Comparison of ENCODE assay signal across 19 cellular contexts in the genomic region with DNA sequence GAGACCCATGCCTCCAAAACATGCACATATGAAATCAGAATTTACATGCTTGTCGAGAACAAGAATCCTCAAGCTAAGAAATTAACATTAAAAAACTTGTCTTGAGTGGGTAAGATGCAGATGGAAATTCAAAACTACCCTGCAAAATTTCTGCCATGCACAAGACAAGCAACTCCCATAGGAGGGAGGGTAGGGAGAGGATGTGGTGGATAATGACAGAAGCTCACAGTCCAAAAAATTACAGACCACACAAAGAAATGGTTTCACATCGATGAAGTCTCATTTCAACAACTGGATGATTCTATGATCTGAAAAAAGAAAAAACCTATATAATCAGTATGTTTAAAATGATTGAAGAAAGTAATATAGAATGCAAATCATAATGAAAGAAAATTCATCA.
DNase-seq lines count a peak whose midpoint lies in the region; ATAC-seq and TF ChIP-seq lines count a peak whose summit lies in the region.
"Had no signal": no experiment of that assay in that cellular context is flagged by ENCODE, and none has a peak within 500 bp of the region (broad histone marks: within the 10 kb centered on the region; RNA-seq: fewer than 3 reads in every experiment).

No MANE protein-coding gene starts in this region.

- H3K27me3 ChIP-seq in osteoblast (ENCODE audit: insufficient read depth, low read length): no peaks in the 10 kb centered on the region
- H3K27me3 ChIP-seq: BLaER1 had no signal

- H3K4me3 Mint-ChIP-seq in activated CD4-positive, alpha-beta T cell treated with anti-CD3 and anti-CD28 coated beads for 36 hours: no peak overlapping the region
- peak overlapping the region; percentile 38 to 75 (median 60) for H3K4me3 Mint-ChIP-seq in immature natural killer cell
- H3K4me3 Mint-ChIP-seq: CD14-positive monocyte had no signal

- peaks cover 8% of the 10 kb centered on the region for H3K4me1 Mint-ChIP-seq in activated CD4-positive, alpha-beta T cell treated with anti-CD3 and anti-CD28 coated beads for 36 hours
- peaks cover 76 to 81% of the 10 kb centered on the region in 2 donors for H3K4me1 Mint-ChIP-seq in immature natural killer cell

- H3K36me3 ChIP-seq in osteoblast (ENCODE audit: insufficient read depth, low read length): no peaks in the 10 kb centered on the region
- H3K36me3 ChIP-seq: BLaER1 had no signal

- no peak overlapping the region for H3K27ac ChIP-seq in osteoblast (ENCODE audit: low read depth, low read length)
- H3K27ac ChIP-seq: 22Rv1, BLaER1, GM23248 had no signal

- no peaks in the 10 kb centered on the region for H3K79me2 ChIP-seq in osteoblast (ENCODE audit: insufficient read depth, low read length)

- H3K9me3 Mint-ChIP-seq in activated CD4-positive, alpha-beta T cell treated with anti-CD3 and anti-CD28 coated beads for 36 hours (ENCODE audit: low read depth): peaks cover 9% of the 10 kb centered on the region
- peaks cover 0 to 5% (median 0%) of the 10 kb centered on the region in 6 donors for H3K9me3 Mint-ChIP-seq in immature natural killer cell

- H3K27ac Mint-ChIP-seq in activated CD4-positive, alpha-beta T cell treated with anti-CD3 and anti-CD28 coated beads for 36 hours: peak overlapping the region; percentile 29
- peak overlapping the region; percentile 39 to 88 (median 70) for H3K27ac Mint-ChIP-seq in immature natural killer cell
- H3K27ac Mint-ChIP-seq: CD14-positive monocyte had no signal

- H4K20me1 ChIP-seq in osteoblast (ENCODE audit: insufficient read depth, low read length): no peaks in the 10 kb centered on the region
- H4K20me1 ChIP-seq: BLaER1 had no signal

- CTCF ChIA-PET in activated CD4-positive, alpha-beta T cell treated with anti-CD3 and anti-CD28 coated beads for 36 hours (lab: Charles Lee): no interaction called here

- no peaks in the 10 kb centered on the region for H3K9me3 ChIP-seq in osteoblast (ENCODE audit: low read depth, low read length)
- H3K9me3 ChIP-seq: Caco-2 had no signal

- no peaks in the 10 kb centered on the region for H3K4me1 ChIP-seq in osteoblast (ENCODE audit: insufficient read depth, low read length)
- H3K4me1 ChIP-seq: Caco-2 had no signal

- H2AFZ ChIP-seq in osteoblast (ENCODE audit: low read length): no peak overlapping the region
- H2AFZ ChIP-seq: GM23248 had no signal

- ATAC-seq in activated CD4-positive, alpha-beta T cell treated with anti-CD3 and anti-CD28 coated beads for 36 hours: no peak
- ATAC-seq in HG03108 (IDR thresholded peaks at IDR 0.05; ENCODE audit: unreplicated experiment): no peak
- ATAC-seq: K562 had no signal

- POLR2A ChIA-PET in activated CD4-positive, alpha-beta T cell treated with anti-CD3 and anti-CD28 coated beads for 36 hours (lab: Charles Lee): interaction anchor here (0.6 to 0.7 kb wide), 2 partner anchors 14 to 22 kb away, joined by 6 read pairs; no protein-coding TSS in a partner anchor

- TF ChIP-seq CTCF in osteoblast (IDR thresholded peaks at IDR 0.05; ENCODE audit: extremely low read depth, low read depth, low read length): no peak

- no peaks in the 10 kb centered on the region for H3K27me3 Mint-ChIP-seq in activated CD4-positive, alpha-beta T cell treated with anti-CD3 and anti-CD28 coated beads for 36 hours
- H3K27me3 Mint-ChIP-seq in immature natural killer cell (ENCODE audit: low read depth in 3 of 3): peaks cover 0 to 9% (median 3%) of the 10 kb centered on the region in 3 donors

- no peaks in the 10 kb centered on the region for H3K36me3 Mint-ChIP-seq in activated CD4-positive, alpha-beta T cell treated with anti-CD3 and anti-CD28 coated beads for 36 hours (ENCODE audit: low read depth)
- H3K36me3 Mint-ChIP-seq in immature natural killer cell: peaks cover 0 to 4% (median 0%) of the 10 kb centered on the region in 3 donors

- no peak overlapping the region for H3K4me3 ChIP-seq in osteoblast (ENCODE audit: insufficient read depth, low read length)
- H3K4me3 ChIP-seq: BLaER1, GM23248, K562 had no signal

- no peak overlapping the region for H3K4me2 ChIP-seq in osteoblast (ENCODE audit: insufficient read depth, low read length)
- H3K4me2 ChIP-seq: BLaER1 had no signal

- intact Hi-C loops in activated CD4-positive, alpha-beta T cell treated with anti-CD3 and anti-CD28 coated beads for 36 hours (cut with DNase I, micrococcal nuclease): no loop called here

- no peak for DNase-seq in activated CD4-positive, alpha-beta T cell treated with anti-CD3 and anti-CD28 coated beads for 36 hours
- DNase-seq in activated CD4-positive, alpha-beta T cell treated with anti-CD3 and anti-CD28 coated beads, Interleukin-2, amount 50 U/mL, for 1 hour: no peak
- peak; percentile 30 for DNase-seq in MV-4-11 (lab: John Stamatoyannopoulos, UW)
- peak in 1 of 3 donors; percentile 21 for DNase-seq in immature natural killer cell
- no peak for DNase-seq in osteoblast (ENCODE audit: insufficient read length, low spot score, missing footprints)
- no peak for DNase-seq in 8988T
- DNase-seq in D341Med (ENCODE audit: low spot score): no peak
- DNase-seq: Caco-2, DMS153, DMS79, GF-D8, GM23248, HCEC 1CT, IMR-90 had no signal
